21 cellular contexts compared by ENCODE assay signal in genomic region chr13:50238922-50239321, GRCh38.
"Had no signal": no experiment of that assay in that cellular context is flagged by ENCODE, and none has a peak within 500 bp of the region (broad histone marks: within the 10 kb centered on the region; RNA-seq: fewer than 3 reads in every experiment).

No MANE protein-coding gene starts in this region.

- H3K36me3 ChIP-seq: brain microvascular endothelial cell, gastrocnemius medialis, lower lobe of right lung, right lobe of liver, tibial artery had no signal

- H3K36me3 Mint-ChIP-seq: activated CD4-positive, alpha-beta memory T cell treated with anti-CD3 and anti-CD28 coated beads for 36 hours had no signal

- H3K27me3 ChIP-seq: brain microvascular endothelial cell, gastrocnemius medialis, right lobe of liver, tibial artery had no signal

- DNase-seq: activated CD4-positive, alpha-beta memory T cell treated with anti-CD3 and anti-CD28 coated beads for 36 hours; activated CD4-positive, CD25-positive, alpha-beta regulatory T cell treated with anti-CD3 and anti-CD28 coated beads, Interleukin-2, amount 50 U/mL, for 72 hours; activated gamma-delta T cell treated with Interleukin-2 at 50 U/mL for 16 hours; activated T-cell treated with anti-CD3 and anti-CD28 coated beads, Interleukin-2, amount 50 U/mL, for 48 hours; aorta; brain microvascular endothelial cell; gastrocnemius medialis; head of caudate nucleus; lower lobe of right lung; right lobe of liver; stimulated activated CD4-positive, alpha-beta T cell treated with anti-CD3 and anti-CD28 coated beads, Interleukin-4, amount 100 ng/mL, for 1 hour; substantia nigra; T-helper 1 cell; T1000; tibial artery had no signal

- ATAC-seq: gastrocnemius medialis, lower lobe of right lung, right lobe of liver, SK-N-SH treated with all-trans-retinoic acid at 6 μM for 48 hours had no signal

- H3K9me3 ChIP-seq: gastrocnemius medialis, lower lobe of right lung, right lobe of liver, tibial artery had no signal

- H3K4me1 ChIP-seq: gastrocnemius medialis, lower lobe of right lung, parathyroid adenoma, right lobe of liver had no signal

- H3K79me2 ChIP-seq: parathyroid adenoma had no signal

- H3K27ac Mint-ChIP-seq: activated CD4-positive, alpha-beta memory T cell treated with anti-CD3 and anti-CD28 coated beads for 36 hours had no signal

- H3K4me3 ChIP-seq: coronary artery, gastrocnemius medialis, lower lobe of right lung, right lobe of liver, smooth muscle cell, tibial artery had no signal

- H3K9ac ChIP-seq: parathyroid adenoma had no signal

- H3K9me3 Mint-ChIP-seq: activated CD4-positive, alpha-beta memory T cell treated with anti-CD3 and anti-CD28 coated beads for 36 hours; central memory CD8-positive, alpha-beta T cell had no signal

- H3K27me3 Mint-ChIP-seq: central memory CD8-positive, alpha-beta T cell had no signal

- H3K27ac ChIP-seq: brain microvascular endothelial cell, coronary artery, gastrocnemius medialis, lower lobe of right lung, parathyroid adenoma, right lobe of liver, tibial artery had no signal

- H3K4me3 Mint-ChIP-seq: activated CD4-positive, alpha-beta memory T cell treated with anti-CD3 and anti-CD28 coated beads for 36 hours; central memory CD8-positive, alpha-beta T cell; nephron had no signal

- H2AFZ ChIP-seq: parathyroid adenoma had no signal

- H3K4me2 ChIP-seq: smooth muscle cell had no signal
